In the genomic region with DNA sequence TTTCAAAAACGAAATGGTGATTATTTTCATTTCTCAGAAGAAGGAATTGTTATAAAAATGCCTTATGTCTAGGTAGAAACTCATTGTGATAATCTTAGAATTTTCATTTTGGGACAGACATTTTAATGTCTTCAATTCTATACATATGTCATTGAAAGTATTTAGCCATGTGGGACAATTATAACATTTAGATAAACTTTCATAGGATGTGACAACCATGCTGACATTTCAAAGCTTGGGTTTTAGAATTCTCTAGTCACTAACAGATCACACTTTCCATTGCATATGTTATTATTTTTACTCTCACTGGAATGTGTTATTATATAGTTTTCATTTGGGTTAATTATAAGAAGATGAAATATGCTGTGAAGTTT, we compare ENCODE assay signal across 12 cellular contexts. TPM values are rescaled to one million over a fixed set of nuclear protein-coding genes. Genes with fewer than 3 reads are reported as not detected.
DNase-seq lines count a peak whose midpoint lies in the region; ATAC-seq and TF ChIP-seq lines count a peak whose summit lies in the region.
"Had no signal": no experiment of that assay in that cellular context is flagged by ENCODE, and none has a peak within 500 bp of the region (broad histone marks: within the 10 kb centered on the region; RNA-seq: fewer than 3 reads in every experiment).

No MANE protein-coding gene starts in this region.

- H3K4me1 ChIP-seq in OCI-LY3 (ENCODE audit: low read length) (peaks cover 79% of the 10 kb centered on the region), spleen (peaks cover 42 to 98% (median 76%) of the 10 kb centered on the region in 6 donors)

- H3K4me3 Mint-ChIP-seq in activated CD4-positive, alpha-beta T cell treated with anti-CD3 and anti-CD28 coated beads, Interleukin-2, amount 10 ng/mL, durations not matched to agents 24 days and 14 days, result peak overlapping the region; percentile 94
- H3K4me3 Mint-ChIP-seq in central memory CD8-positive, alpha-beta T cell, result peak overlapping the region; percentile 97
- H3K4me3 Mint-ChIP-seq in mesothelial cell of epicardium, result no peak overlapping the region

- ATAC-seq in central memory CD8-positive, alpha-beta T cell (replicated peaks; ENCODE audit: extremely low read depth, poor library complexity, severe bottlenecking), result no peak
- ATAC-seq in HG02840 (IDR thresholded peaks at IDR 0.05; ENCODE audit: low FRiP score, unreplicated experiment) (no peak), GM19395 (IDR thresholded peaks at IDR 0.05; ENCODE audit: unreplicated experiment) (no peak)

- intact Hi-C loops in activated CD4-positive, alpha-beta T cell treated with anti-CD3 and anti-CD28 coated beads, Interleukin-2, amount 10 ng/mL, durations not matched to agents 24 days and 14 days (cut with micrococcal nuclease), result loop anchor here (1.0 to 10.0 kb wide), 5 partner anchors 23 to 935 kb away; partner anchors contain the start of gene WTAP
- intact Hi-C loops in spleen (cut with DNase I; ENCODE audit: low total_unique reads), result loop anchor here (5.0 kb wide), 1 partner anchor 62 kb away; no protein-coding TSS in a partner anchor

- peaks cover 58% of the 10 kb centered on the region for H3K4me1 Mint-ChIP-seq in activated CD4-positive, alpha-beta T cell treated with anti-CD3 and anti-CD28 coated beads, Interleukin-2, amount 10 ng/mL, durations not matched to agents 24 days and 14 days
- peaks cover 60% of the 10 kb centered on the region for H3K4me1 Mint-ChIP-seq in central memory CD8-positive, alpha-beta T cell
- H3K4me1 Mint-ChIP-seq in mesothelial cell of epicardium, result peaks cover 14% of the 10 kb centered on the region

- H3K27me3 Mint-ChIP-seq in activated CD4-positive, alpha-beta T cell treated with anti-CD3 and anti-CD28 coated beads, Interleukin-2, amount 10 ng/mL, durations not matched to agents 24 days and 14 days, result no peaks in the 10 kb centered on the region
- no peaks in the 10 kb centered on the region for H3K27me3 Mint-ChIP-seq in central memory CD8-positive, alpha-beta T cell
- peaks cover 6% of the 10 kb centered on the region for H3K27me3 Mint-ChIP-seq in mesothelial cell of epicardium (ENCODE audit: low read depth)

- H3K4me3 ChIP-seq in OCI-LY3 (ENCODE audit: low read length), result peak overlapping the region; percentile 90
- H3K4me3 ChIP-seq in spleen, result peak overlapping the region in 4 of 8 donors; percentile 0 to 79 (median 2)

- no peaks in the 10 kb centered on the region for H3K27me3 ChIP-seq in OCI-LY3 (ENCODE audit: low read depth, low read length)
- H3K27me3 ChIP-seq in spleen (replicated peaks in 1 of 7), result no peaks in the 10 kb centered on the region
- H3K27me3 ChIP-seq: heart right ventricle had no signal

- DNase-seq in activated CD4-positive, alpha-beta T cell treated with anti-CD3 and anti-CD28 coated beads, Interleukin-2, amount 10 ng/mL, durations not matched to agents 24 days and 14 days, result no peak
- no peak for DNase-seq in activated CD4-positive, alpha-beta T cell treated with anti-CD3 and anti-CD28 coated beads for 1 hour
- DNase-seq in central memory CD8-positive, alpha-beta T cell (ENCODE audit: low spot score in 2 of 2), result no peak
- DNase-seq in spleen, result no peak
- DNase-seq in mesothelial cell of epicardium (ENCODE audit: low spot score in 2 of 2, unreplicated experiment in 2 of 2), result no peak
- DNase-seq: heart right ventricle, left colon, NCI-H524 treated with DMSO at 0.1 percent for 48 hours, Right ventricle myocardium superior had no signal

- no peak for TF ChIP-seq POLR2A in spleen (IDR thresholded peaks at IDR 0.05)

- peaks cover 75% of the 10 kb centered on the region for H3K36me3 ChIP-seq in OCI-LY3 (replicated peaks; ENCODE audit: low read depth, low read length)
- peaks cover 3 to 80% (median 58%) of the 10 kb centered on the region in 6 donors for H3K36me3 ChIP-seq in spleen

- H2AFZ ChIP-seq in OCI-LY3 (ENCODE audit: low read depth, low read length), result no peak overlapping the region

- peak overlapping the region; percentile 99 for H3K27ac Mint-ChIP-seq in activated CD4-positive, alpha-beta T cell treated with anti-CD3 and anti-CD28 coated beads, Interleukin-2, amount 10 ng/mL, durations not matched to agents 24 days and 14 days
- H3K27ac Mint-ChIP-seq in central memory CD8-positive, alpha-beta T cell (ENCODE audit: low read depth), result peak overlapping the region; percentile 93
- H3K27ac Mint-ChIP-seq in mesothelial cell of epicardium, result no peak overlapping the region

- H3K9me3 Mint-ChIP-seq in activated CD4-positive, alpha-beta T cell treated with anti-CD3 and anti-CD28 coated beads, Interleukin-2, amount 10 ng/mL, durations not matched to agents 24 days and 14 days, result no peaks in the 10 kb centered on the region
- H3K9me3 Mint-ChIP-seq in central memory CD8-positive, alpha-beta T cell, result no peaks in the 10 kb centered on the region
- no peaks in the 10 kb centered on the region for H3K9me3 Mint-ChIP-seq in mesothelial cell of epicardium

- H4K20me1 ChIP-seq in OCI-LY3 (ENCODE audit: insufficient read depth, low read length), result peaks cover 15% of the 10 kb centered on the region

- H3K9me3 ChIP-seq in OCI-LY3 (ENCODE audit: insufficient read depth, low read length) (no peaks in the 10 kb centered on the region), spleen (no peaks in the 10 kb centered on the region)
- H3K9me3 ChIP-seq: heart right ventricle had no signal

- WGBS in spleen, 5 donors, result 45 to 62% (median 52%) methylated on average over 1 of the region's 1 CpG

- H3K79me2 ChIP-seq in OCI-LY3 (ENCODE audit: low read length), result peaks cover 73% of the 10 kb centered on the region

- H3K27ac ChIP-seq in OCI-LY3 (ENCODE audit: low read length), result peak overlapping the region; percentile 100
- H3K27ac ChIP-seq in spleen, result peak overlapping the region; percentile 22 to 94 (median 92)

- no peak for TF ChIP-seq CTCF in OCI-LY3 (IDR thresholded peaks at IDR 0.05; ENCODE audit: low read depth, low read length)
- no peak for TF ChIP-seq CTCF in spleen (IDR thresholded peaks at IDR 0.05 in 8 of 11, conservative IDR thresholded peaks at IDR 0.05 in 3 of 11)
- TF ChIP-seq CTCF in mesothelial cell of epicardium (IDR thresholded peaks at IDR 0.05; ENCODE audit: unreplicated experiment), result no peak

- H3K36me3 Mint-ChIP-seq in activated CD4-positive, alpha-beta T cell treated with anti-CD3 and anti-CD28 coated beads, Interleukin-2, amount 10 ng/mL, durations not matched to agents 24 days and 14 days (ENCODE audit: low read depth), result peaks cover 97% of the 10 kb centered on the region
- H3K36me3 Mint-ChIP-seq in central memory CD8-positive, alpha-beta T cell (ENCODE audit: insufficient read depth), result peaks cover 98% of the 10 kb centered on the region
- no peaks in the 10 kb centered on the region for H3K36me3 Mint-ChIP-seq in mesothelial cell of epicardium

- H3K9ac ChIP-seq in OCI-LY3 (ENCODE audit: low read length), result peak overlapping the region; percentile 91

- peak overlapping the region; percentile 94 for H3K4me2 ChIP-seq in OCI-LY3 (ENCODE audit: low read length)

RNA-seq across cellular contexts. Expression of gene TAGAP, which starts 4.9 kb away (rescaled TPM):
- 183 and 187 TPM in 2 replicates for total RNA-seq in activated CD4-positive, alpha-beta T cell treated with anti-CD3 and anti-CD28 coated beads, Interleukin-2, amount 10 ng/mL, durations not matched to agents 24 days and 14 days
- total RNA-seq in spleen (10 to 100 TPM; 39.6 to 63.9 (median 49.2) TPM), mesothelial cell of epicardium (0.16 to 0.32 TPM (median 0.24 TPM) in 3 replicates)
- polyA plus RNA-seq in spleen, result 10 to 100 TPM; 13.6 to 21.9 (median 15.7) TPM

RNA-seq across cellular contexts. Expression of gene RSPH3, which starts 39.9 kb away (rescaled TPM):
- 4.7 and 5.1 TPM in 2 replicates for total RNA-seq in activated CD4-positive, alpha-beta T cell treated with anti-CD3 and anti-CD28 coated beads, Interleukin-2, amount 10 ng/mL, durations not matched to agents 24 days and 14 days
- total RNA-seq in spleen (1 to 10 TPM; 4.3 to 7.3 (median 6.0) TPM), mesothelial cell of epicardium (9.1 to 10.6 TPM (median 9.3 TPM) in 3 replicates)
- polyA plus RNA-seq in spleen, result 1 to 10 TPM in 1 of 3 donors, under 1 TPM in 2; 0.91 to 2.0 (median 0.93) TPM

Comparison
In these comparisons a context has a peak if more than half of its experiments do, and no peak if none do; other contexts are left out.
1. RNA of gene TAGAP, which starts 4.9 kb away (total RNA-seq): 183 to 187 TPM in activated CD4-positive, alpha-beta T cell treated with anti-CD3 and anti-CD28 coated beads, Interleukin-2, amount 10 ng/mL, durations not matched to agents 24 days and 14 days and 39.6 to 63.9 TPM in spleen; 0.16 to 0.32 TPM in mesothelial cell of epicardium; every median in the first group is over 10 times any median in the second.